In the genomic region with DNA sequence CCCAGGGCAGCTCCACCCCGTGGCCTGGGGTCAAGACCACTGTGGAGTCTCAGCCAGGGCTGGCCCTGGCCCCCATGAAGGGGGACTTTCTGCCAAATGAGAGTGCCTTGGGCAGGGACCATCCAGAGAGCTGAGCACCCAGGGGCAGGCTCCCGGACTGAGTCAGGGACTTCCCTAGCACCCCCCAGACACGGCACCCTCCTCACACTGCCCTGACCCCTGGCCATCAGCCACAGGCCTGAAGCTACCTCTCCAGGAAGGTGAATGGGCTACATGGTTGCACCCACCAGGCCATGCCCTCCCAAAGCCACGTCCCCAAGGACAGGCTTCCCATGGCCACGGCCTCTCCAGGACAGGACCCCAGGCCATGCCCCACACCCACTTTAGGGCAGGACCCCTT, we compare ENCODE assay signal across 35 cellular contexts. TPM values are rescaled to one million over a fixed set of nuclear protein-coding genes. Genes with fewer than 3 reads are reported as not detected.
"Had no signal": no experiment of that assay in that cellular context is flagged by ENCODE, and none has a peak within 500 bp of the region (broad histone marks: within the 10 kb centered on the region; RNA-seq: fewer than 3 reads in every experiment).

No MANE protein-coding gene starts in this region.

- H3K36me3 ChIP-seq: adrenal gland, esophagus muscularis mucosa, gastrocnemius medialis had no signal

- H3K9me3 ChIP-seq: adrenal gland, body of pancreas, esophagus muscularis mucosa, gastrocnemius medialis had no signal

- ATAC-seq: activated CD4-positive, alpha-beta T cell treated with anti-CD3 and anti-CD28 coated beads for 36 hours; activated CD8-positive, alpha-beta memory T cell treated with anti-CD3 and anti-CD28 coated beads, Interleukin-2, amount 10 ng/mL, durations not matched to agents 7 days and 5 days; activated CD8-positive, alpha-beta T cell treated with anti-CD3 and anti-CD28 coated beads, Interleukin-2, amount 10 ng/mL, durations not matched to agents 7 days and 5 days; activated naive CD8-positive, alpha-beta T cell treated with anti-CD3 and anti-CD28 coated beads, Interleukin-2, amount 50 U/mL, for 24 hours; body of pancreas; effector memory CD8-positive, alpha-beta T cell; foreskin keratinocyte; gastrocnemius medialis had no signal

- H3K27ac Mint-ChIP-seq: activated CD4-positive, alpha-beta memory T cell treated with anti-CD3 and anti-CD28 coated beads for 36 hours; activated CD4-positive, alpha-beta T cell treated with anti-CD3 and anti-CD28 coated beads for 36 hours; activated CD4-positive, alpha-beta T cell treated with anti-CD3 and anti-CD28 coated beads, Interleukin-2, amount 10 ng/mL, durations not matched to agents 24 days and 14 days; activated CD8-positive, alpha-beta memory T cell treated with anti-CD3 and anti-CD28 coated beads, Interleukin-2, amount 10 ng/mL, durations not matched to agents 7 days and 5 days; activated CD8-positive, alpha-beta T cell treated with anti-CD3 and anti-CD28 coated beads, Interleukin-2, amount 10 ng/mL, durations not matched to agents 7 days and 5 days; activated naive CD4-positive, alpha-beta T cell treated with anti-CD3 and anti-CD28 coated beads for 36 hours; activated naive CD4-positive, alpha-beta T cell treated with anti-CD3 and anti-CD28 coated beads, Interleukin-2, amount 50 U/mL, for 24 hours; activated naive CD8-positive, alpha-beta T cell treated with anti-CD3 and anti-CD28 coated beads for 36 hours; activated naive CD8-positive, alpha-beta T cell treated with anti-CD3 and anti-CD28 coated beads, Interleukin-2, amount 50 U/mL, for 24 hours; activated T-helper 1 cell treated with anti-CD3 and anti-CD28 coated beads, Interleukin-12 subunit alpha, Interleukin-12 subunit beta, Interleukin-2, Interleukin-4 antibody, amounts not matched to agents 30 ng/mL and 10 ng/mL and 1 ng/mL, durations not matched to agents 14 hours and 24 hours and 36 hours; activated T-helper 2 cell treated with anti-CD3 and anti-CD28 coated beads, Interferon-gamma antibody, Interleukin-2, Interleukin-4, amounts not matched to agents 10 μg/mL and 5 μg/mL and 100 μg/mL, durations not matched to agents 14 hours and 24 hours and 36 hours; effector memory CD8-positive, alpha-beta T cell had no signal

- H3K27me3 Mint-ChIP-seq: activated CD4-positive, alpha-beta memory T cell treated with anti-CD3 and anti-CD28 coated beads for 36 hours; activated CD4-positive, alpha-beta T cell treated with anti-CD3 and anti-CD28 coated beads for 36 hours; activated CD4-positive, alpha-beta T cell treated with anti-CD3 and anti-CD28 coated beads, Interleukin-2, amount 10 ng/mL, durations not matched to agents 24 days and 14 days; activated CD8-positive, alpha-beta memory T cell treated with anti-CD3 and anti-CD28 coated beads, Interleukin-2, amount 10 ng/mL, durations not matched to agents 7 days and 5 days; activated naive CD4-positive, alpha-beta T cell treated with anti-CD3 and anti-CD28 coated beads, Interleukin-2, amount 50 U/mL, for 24 hours; activated naive CD8-positive, alpha-beta T cell treated with anti-CD3 and anti-CD28 coated beads for 36 hours; activated naive CD8-positive, alpha-beta T cell treated with anti-CD3 and anti-CD28 coated beads, Interleukin-2, amount 50 U/mL, for 24 hours had no signal

- H3K36me3 Mint-ChIP-seq: activated CD4-positive, alpha-beta memory T cell treated with anti-CD3 and anti-CD28 coated beads for 36 hours; activated CD8-positive, alpha-beta memory T cell treated with anti-CD3 and anti-CD28 coated beads, Interleukin-2, amount 10 ng/mL, durations not matched to agents 7 days and 5 days; activated naive CD4-positive, alpha-beta T cell treated with anti-CD3 and anti-CD28 coated beads, Interleukin-2, amount 50 U/mL, for 24 hours; activated naive CD8-positive, alpha-beta T cell treated with anti-CD3 and anti-CD28 coated beads for 36 hours had no signal

- DNase-seq: activated CD4-positive, alpha-beta memory T cell treated with anti-CD3 and anti-CD28 coated beads for 36 hours; activated CD4-positive, alpha-beta T cell treated with anti-CD3 and anti-CD28 coated beads for 36 hours; activated CD4-positive, alpha-beta T cell treated with anti-CD3 and anti-CD28 coated beads, Interleukin-2, amount 10 ng/mL, durations not matched to agents 24 days and 14 days; activated CD4-positive, CD25-positive, alpha-beta regulatory T cell; activated CD4-positive, CD25-positive, alpha-beta regulatory T cell treated with anti-CD3 and anti-CD28 coated beads, Interleukin-2, amount 50 U/mL, for 72 hours; activated CD8-positive, alpha-beta memory T cell treated with anti-CD3 and anti-CD28 coated beads, Interleukin-2, amount 10 ng/mL, durations not matched to agents 7 days and 5 days; activated CD8-positive, alpha-beta memory T cell treated with anti-CD3 and anti-CD28 coated beads, Interleukin-2, amount 50 U/mL, for 4 hours; activated CD8-positive, alpha-beta T cell treated with anti-CD3 and anti-CD28 coated beads, Interleukin-2, amount 10 ng/mL, durations not matched to agents 7 days and 5 days; activated effector memory CD4-positive, alpha-beta T cell treated with anti-CD3 and anti-CD28 coated beads, Interleukin-2, amount 50 U/mL, for 16 hours; activated naive CD4-positive, alpha-beta T cell treated with anti-CD3 and anti-CD28 coated beads for 36 hours; activated naive CD8-positive, alpha-beta T cell treated with anti-CD3 and anti-CD28 coated beads for 36 hours; activated naive CD8-positive, alpha-beta T cell treated with anti-CD3 and anti-CD28 coated beads, Interleukin-2, amount 50 U/mL, for 24 hours; activated T-cell treated with anti-CD3 and anti-CD28 coated beads, Interleukin-2, amount 50 U/mL, for 1 hour; activated T-cell treated with anti-CD3 and anti-CD28 coated beads, Interleukin-2, amount 50 U/mL, for 48 hours; adrenal gland; amygdala; aorta; body of pancreas; caudate nucleus; cortex of kidney; dermis blood vessel endothelial cell; effector CD4-positive, alpha-beta T cell; effector memory CD8-positive, alpha-beta T cell; erythroblast; foreskin keratinocyte; gastrocnemius medialis; glutamatergic neuron; T-helper 2 cell had no signal

- H3K9me3 Mint-ChIP-seq: activated CD4-positive, alpha-beta memory T cell treated with anti-CD3 and anti-CD28 coated beads for 36 hours; activated CD4-positive, alpha-beta T cell treated with anti-CD3 and anti-CD28 coated beads, Interleukin-2, amount 10 ng/mL, durations not matched to agents 24 days and 14 days; activated naive CD4-positive, alpha-beta T cell treated with anti-CD3 and anti-CD28 coated beads for 36 hours; activated naive CD4-positive, alpha-beta T cell treated with anti-CD3 and anti-CD28 coated beads, Interleukin-2, amount 50 U/mL, for 24 hours; activated naive CD8-positive, alpha-beta T cell treated with anti-CD3 and anti-CD28 coated beads for 36 hours; activated naive CD8-positive, alpha-beta T cell treated with anti-CD3 and anti-CD28 coated beads, Interleukin-2, amount 50 U/mL, for 24 hours; activated T-helper 1 cell treated with anti-CD3 and anti-CD28 coated beads, Interleukin-12 subunit alpha, Interleukin-12 subunit beta, Interleukin-2, Interleukin-4 antibody, amounts not matched to agents 30 ng/mL and 10 ng/mL and 1 ng/mL, durations not matched to agents 14 hours and 24 hours and 36 hours; activated T-helper 2 cell treated with anti-CD3 and anti-CD28 coated beads, Interferon-gamma antibody, Interleukin-2, Interleukin-4, amounts not matched to agents 10 μg/mL and 5 μg/mL and 100 μg/mL, durations not matched to agents 14 hours and 24 hours and 36 hours; effector memory CD8-positive, alpha-beta T cell had no signal

- H3K4me1 Mint-ChIP-seq: activated CD4-positive, alpha-beta T cell treated with anti-CD3 and anti-CD28 coated beads for 36 hours; activated CD4-positive, alpha-beta T cell treated with anti-CD3 and anti-CD28 coated beads, Interleukin-2, amount 10 ng/mL, durations not matched to agents 24 days and 14 days; activated CD8-positive, alpha-beta memory T cell treated with anti-CD3 and anti-CD28 coated beads, Interleukin-2, amount 10 ng/mL, durations not matched to agents 7 days and 5 days; activated naive CD4-positive, alpha-beta T cell treated with anti-CD3 and anti-CD28 coated beads, Interleukin-2, amount 50 U/mL, for 24 hours; activated naive CD8-positive, alpha-beta T cell treated with anti-CD3 and anti-CD28 coated beads for 36 hours; activated naive CD8-positive, alpha-beta T cell treated with anti-CD3 and anti-CD28 coated beads, Interleukin-2, amount 50 U/mL, for 24 hours had no signal

- H3K27ac ChIP-seq: adrenal gland, body of pancreas, esophagus muscularis mucosa, foreskin keratinocyte, gastrocnemius medialis had no signal

- H3K4me3 Mint-ChIP-seq: activated CD4-positive, alpha-beta memory T cell treated with anti-CD3 and anti-CD28 coated beads for 36 hours; activated CD4-positive, alpha-beta T cell treated with anti-CD3 and anti-CD28 coated beads for 36 hours; activated CD4-positive, alpha-beta T cell treated with anti-CD3 and anti-CD28 coated beads, Interleukin-2, amount 10 ng/mL, durations not matched to agents 24 days and 14 days; activated CD8-positive, alpha-beta memory T cell treated with anti-CD3 and anti-CD28 coated beads, Interleukin-2, amount 10 ng/mL, durations not matched to agents 7 days and 5 days; activated CD8-positive, alpha-beta T cell treated with anti-CD3 and anti-CD28 coated beads, Interleukin-2, amount 10 ng/mL, durations not matched to agents 7 days and 5 days; activated naive CD4-positive, alpha-beta T cell treated with anti-CD3 and anti-CD28 coated beads for 36 hours; activated naive CD4-positive, alpha-beta T cell treated with anti-CD3 and anti-CD28 coated beads, Interleukin-2, amount 50 U/mL, for 24 hours; activated naive CD8-positive, alpha-beta T cell treated with anti-CD3 and anti-CD28 coated beads for 36 hours; activated naive CD8-positive, alpha-beta T cell treated with anti-CD3 and anti-CD28 coated beads, Interleukin-2, amount 50 U/mL, for 24 hours; activated T-helper 1 cell treated with anti-CD3 and anti-CD28 coated beads, Interleukin-12 subunit alpha, Interleukin-12 subunit beta, Interleukin-2, Interleukin-4 antibody, amounts not matched to agents 30 ng/mL and 10 ng/mL and 1 ng/mL, durations not matched to agents 14 hours and 24 hours and 36 hours; effector memory CD8-positive, alpha-beta T cell had no signal

- H3K4me1 ChIP-seq: adrenal gland, esophagus muscularis mucosa, foreskin keratinocyte, gastrocnemius medialis had no signal

- H3K27me3 ChIP-seq: body of pancreas had no signal

- H3K4me3 ChIP-seq: adrenal gland, body of pancreas, esophagus muscularis mucosa, gastrocnemius medialis had no signal

RNA-seq across cellular contexts. Expression of gene CCDC187, which starts 9.5 kb away (rescaled TPM):
- total RNA-seq: activated CD4-positive, alpha-beta memory T cell treated with anti-CD3 and anti-CD28 coated beads for 36 hours; activated CD4-positive, alpha-beta T cell treated with anti-CD3 and anti-CD28 coated beads, Interleukin-2, amount 10 ng/mL, durations not matched to agents 24 days and 14 days; activated CD8-positive, alpha-beta memory T cell treated with anti-CD3 and anti-CD28 coated beads for 36 hours; activated CD8-positive, alpha-beta memory T cell treated with anti-CD3 and anti-CD28 coated beads, Interleukin-2, amount 10 ng/mL, durations not matched to agents 7 days and 5 days; activated CD8-positive, alpha-beta T cell treated with anti-CD3 and anti-CD28 coated beads, Interleukin-2, amount 10 ng/mL, durations not matched to agents 7 days and 5 days; activated naive CD4-positive, alpha-beta T cell treated with anti-CD3 and anti-CD28 coated beads for 36 hours; activated naive CD8-positive, alpha-beta T cell treated with anti-CD3 and anti-CD28 coated beads for 36 hours; activated T-helper 1 cell treated with anti-CD3 and anti-CD28 coated beads, Interleukin-12 subunit alpha, Interleukin-12 subunit beta, Interleukin-2, Interleukin-4 antibody, amounts not matched to agents 30 ng/mL and 10 ng/mL and 1 ng/mL, durations not matched to agents 14 hours and 24 hours and 36 hours; activated T-helper 2 cell treated with anti-CD3 and anti-CD28 coated beads, Interferon-gamma antibody, Interleukin-2, Interleukin-4, amounts not matched to agents 10 μg/mL and 5 μg/mL and 100 μg/mL, durations not matched to agents 14 hours and 24 hours and 36 hours; aorta; chondrocyte; dermis blood vessel endothelial cell; esophagus muscularis mucosa; foreskin keratinocyte; gastrocnemius medialis; T-helper 1 cell treated with Interleukin-12 subunit alpha and Interleukin-12 subunit beta and Interleukin-4 antibody, amounts not matched to agents 30 ng/mL and 1 ng/mL, for 36 hours had no signal
- polyA plus RNA-seq: aorta had no signal
